In genomic region chr9:93682155-93682968, GRCh38 we compare ENCODE assay signal across 8 cellular contexts.
DNase-seq lines count a peak whose midpoint lies in the region; ATAC-seq and TF ChIP-seq lines count a peak whose summit lies in the region.

No MANE protein-coding gene starts in this region.

- ATAC-seq in DND-41 (ENCODE audit: insufficient read depth, low read depth) (peak; percentile 71), HG02973 (IDR thresholded peaks at IDR 0.05; ENCODE audit: unreplicated experiment) (no peak), HG02623 (IDR thresholded peaks at IDR 0.05; ENCODE audit: unreplicated experiment) (no peak)

- no peaks in the 10 kb centered on the region for H3K79me2 ChIP-seq in DND-41 (ENCODE audit: insufficient read depth, low read length)
- no peaks in the 10 kb centered on the region for H3K79me2 ChIP-seq in PC-9 (ENCODE audit: low read depth)

- no peaks in the 10 kb centered on the region for H3K9me3 ChIP-seq in DND-41 (ENCODE audit: insufficient read depth, low read length, severe bottlenecking)
- no peaks in the 10 kb centered on the region for H3K9me3 ChIP-seq in PC-9 (ENCODE audit: insufficient read depth, low read depth)

- peak; percentile 64 for DNase-seq in DND-41
- peak; percentile 41 for DNase-seq in HPDE6-E6E7 (ENCODE audit: extremely low spot score)
- peak; percentile 68 to 79 for DNase-seq in PC-9
- peak; percentile 29 for DNase-seq in activated gamma-delta T cell treated with anti-CD3 and anti-CD28 coated beads, Interleukin-2, amount 50 U/mL, for 16 hours (ENCODE audit: low read depth)
- peak; percentile 88 for DNase-seq in glutamatergic neuron
- DNase-seq in posterior cingulate gyrus = peak in 9 of 10 donors; percentile 47 to 94 (median 75)

- H4K20me1 ChIP-seq in DND-41 (ENCODE audit: insufficient read depth, low read length) = no peaks in the 10 kb centered on the region
- no peaks in the 10 kb centered on the region for H4K20me1 ChIP-seq in PC-9 (ENCODE audit: insufficient read depth)

- BruUV-seq in PC-9 (replicated peaks; lab: Mats Ljungman, UMichigan) = no TSS peak

- TF ChIP-seq CTCF in DND-41 (IDR thresholded peaks at IDR 0.05; ENCODE audit: borderline replicate concordance, extremely low read depth, low read length, poor library complexity, severe bottlenecking) (peak; percentile 87), PC-9 (conservative IDR thresholded peaks at IDR 0.05) (peak; percentile 89), glutamatergic neuron (IDR thresholded peaks at IDR 0.05; ENCODE audit: partially characterized antibody, unreplicated experiment) (peak; percentile 90)

- H3K27ac ChIP-seq in DND-41 (ENCODE audit: low read length) (no peak overlapping the region), PC-9 (no peak overlapping the region)

- CTCF ChIA-PET in PC-9 (lab: Charles Lee) = no interaction called here

- no peak overlapping the region for H3K4me2 ChIP-seq in DND-41 (ENCODE audit: insufficient read depth, low read length)
- H3K4me2 ChIP-seq in PC-9 = no peak overlapping the region

- H2AFZ ChIP-seq in DND-41 (ENCODE audit: low read depth, low read length) (no peak overlapping the region), PC-9 (no peak overlapping the region)

- H3K36me3 Mint-ChIP-seq in glutamatergic neuron (ENCODE audit: unreplicated experiment) = no peaks in the 10 kb centered on the region

- no peak overlapping the region for H3K27ac Mint-ChIP-seq in glutamatergic neuron (ENCODE audit: unreplicated experiment)

- H3K9me2 ChIP-seq in PC-9 (ENCODE audit: insufficient read depth) = no peaks in the 10 kb centered on the region

- peaks cover 2% of the 10 kb centered on the region for H3K27me3 Mint-ChIP-seq in glutamatergic neuron (ENCODE audit: unreplicated experiment)

- peaks cover 5% of the 10 kb centered on the region for H3K9me3 Mint-ChIP-seq in glutamatergic neuron (ENCODE audit: unreplicated experiment)

- H3K9ac ChIP-seq in DND-41 (ENCODE audit: low read depth, low read length) = no peak overlapping the region

- intact Hi-C loops in PC-9 (cut with micrococcal nuclease; ENCODE audit: unreplicated experiment) = loop anchor here (1.0 to 5.0 kb wide), 6 partner anchors 105 to 854 kb away; partner anchors contain the start of gene PHF2
- intact Hi-C loops in posterior cingulate gyrus (cut with DNase I) = loop anchor here (1.0 to 2.0 kb wide), 2 partner anchors 281 to 530 kb away; no protein-coding TSS in a partner anchor

- H3K4me3 ChIP-seq in DND-41 (ENCODE audit: low read depth in 1 of 2, low read length in 2 of 2) (no peak overlapping the region), PC-9 (no peak overlapping the region)

- H3K4me1 ChIP-seq in DND-41 (ENCODE audit: insufficient read depth, low read length) = no peaks in the 10 kb centered on the region
- H3K4me1 ChIP-seq in PC-9 (replicated peaks; ENCODE audit: insufficient read depth) = no peaks in the 10 kb centered on the region

- peaks cover 2% of the 10 kb centered on the region for H3K4me1 Mint-ChIP-seq in glutamatergic neuron (ENCODE audit: low read depth, unreplicated experiment)

- H3K36me3 ChIP-seq in DND-41 (ENCODE audit: insufficient read depth, low read length) (peaks cover 9% of the 10 kb centered on the region; the same call in 1 of the 2 replicates), PC-9 (ENCODE audit: low read depth) (no peaks in the 10 kb centered on the region)

- H3F3A ChIP-seq in PC-9 (ENCODE audit: insufficient read depth, low read depth) = no peaks in the 10 kb centered on the region

- POLR2A ChIA-PET in PC-9 (lab: Charles Lee; ENCODE audit: unreplicated experiment) = interaction anchor here (0.6 to 0.7 kb wide), 2 partner anchors 149 to 288 kb away, joined by 3 to 8 read pairs; no protein-coding TSS in a partner anchor

- H3K27me3 ChIP-seq in DND-41 (ENCODE audit: insufficient read depth, low read length, poor library complexity) (no peaks in the 10 kb centered on the region), PC-9 (ENCODE audit: insufficient read depth, low read depth) (0 out of 2 replicates have a peak, but pooled peaks cover 5% of the 10 kb centered on the region)

- no peak overlapping the region for H3K4me3 Mint-ChIP-seq in glutamatergic neuron (ENCODE audit: unreplicated experiment)

Comparison
In these comparisons a context has a peak if more than half of its experiments do, and no peak if none do; other contexts are left out.
1. DNase-seq: peak in every context shown above with its lines; median percentile 88 in glutamatergic neuron; 75 in posterior cingulate gyrus; 74 in PC-9; 64 in DND-41; 41 in HPDE6-E6E7; 29 in activated gamma-delta T cell treated with anti-CD3 and anti-CD28 coated beads, Interleukin-2, amount 50 U/mL, for 16 hours.